ENCODE assay signal across 8 cellular contexts in genomic region chr17:19362293-19363113, GRCh38. TPM values are rescaled to one million over a fixed set of nuclear protein-coding genes. Genes with fewer than 3 reads are reported as not detected.
DNase-seq lines count a peak whose midpoint lies in the region; ATAC-seq and TF ChIP-seq lines count a peak whose summit lies in the region.

TSS of gene B9D1 (minus strand) at chr17:19362723. CDS start at chr17:19362569, 154 bp downstream.

- H3K27me3 ChIP-seq in SU-DHL-6 (ENCODE audit: low read length) (no peaks in the 10 kb centered on the region), adipocyte (replicated peaks; ENCODE audit: control insufficient read depth, insufficient read depth, low read length) (no peaks in the 10 kb centered on the region)

- no peaks in the 10 kb centered on the region for H3K27me3 Mint-ChIP-seq in type B pancreatic cell

- H3K27ac ChIP-seq in SU-DHL-6 (ENCODE audit: low read depth, low read length) = no peak within 1 kb of the TSS

- intact Hi-C loops in cardiac septum (cut with DNase I) = loop anchor here (1.0 to 10.0 kb wide), 3 partner anchors 85 to 404 kb away; no protein-coding TSS in a partner anchor

- H3K9me2 ChIP-seq in SU-DHL-6 (replicated peaks; ENCODE audit: insufficient read depth, low read length) = no peaks in the 10 kb centered on the region

- 0 out of 2 replicates have a peak, but pooled peaks cover 3% of the 10 kb centered on the region for H3F3A ChIP-seq in SU-DHL-6 (ENCODE audit: insufficient read depth)

- H3K79me2 ChIP-seq in SU-DHL-6 (ENCODE audit: insufficient read depth, low read length) = no peaks in the 10 kb centered on the region

- H3K36me3 ChIP-seq in SU-DHL-6 (ENCODE audit: low read length) (no peaks in the 10 kb centered on the region), adipocyte (ENCODE audit: control insufficient read depth, insufficient read depth, low read length, severe bottlenecking) (no peaks in the 10 kb centered on the region)

- H3K27ac Mint-ChIP-seq in type B pancreatic cell = peak within 1 kb of the TSS; percentile 84

- H3K9ac ChIP-seq in SU-DHL-6 (ENCODE audit: low read length) (peak within 1 kb of the TSS; percentile 53), adipocyte (ENCODE audit: low read length) (peak within 1 kb of the TSS; percentile 84)

- H3K9me3 ChIP-seq in SU-DHL-6 (ENCODE audit: insufficient read depth, low read length) = no peaks in the 10 kb centered on the region
- no peaks in the 10 kb centered on the region for H3K9me3 ChIP-seq in adipocyte (ENCODE audit: control insufficient read depth, low read length)

- peak within 1 kb of the TSS; percentile 67 for H3K4me2 ChIP-seq in SU-DHL-6 (ENCODE audit: low read depth, low read length, poor library complexity, severe bottlenecking)

- H3K4me1 Mint-ChIP-seq in type B pancreatic cell (ENCODE audit: unreplicated experiment) = peaks cover 13% of the 10 kb centered on the region

- TF ChIP-seq CTCF in GM12801 (IDR thresholded peaks at IDR 0.05; ENCODE audit: extremely low read depth, insufficient read length) (peak; percentile 42), SU-DHL-6 (IDR thresholded peaks at IDR 0.05; ENCODE audit: insufficient read depth, low read length, poor library complexity, severe bottlenecking) (peak; percentile 76), type B pancreatic cell (conservative IDR thresholded peaks at IDR 0.05) (peak; percentile 99)

- DNase-seq in NCI-H1092 (lab: John Stamatoyannopoulos, UW) (peak; percentile 83), adipocyte (ENCODE audit: low read depth) (peak; percentile 95), cardiac septum (ENCODE audit: low spot score) (peak; percentile 98), pons (ENCODE audit: low spot score) (peak; percentile 91), type B pancreatic cell (ENCODE audit: extremely low spot score, unreplicated experiment) (peak; percentile 94)

- H3K4me1 ChIP-seq in adipocyte (ENCODE audit: control insufficient read depth, insufficient read depth, low read length) = peaks cover 18% of the 10 kb centered on the region

- H3K9me3 Mint-ChIP-seq in type B pancreatic cell = no peaks in the 10 kb centered on the region

- peak within 1 kb of the TSS; percentile 95 for H2AFZ ChIP-seq in SU-DHL-6 (ENCODE audit: low read depth, low read length, severe bottlenecking)

- H3K4me3 ChIP-seq in SU-DHL-6 (ENCODE audit: insufficient read depth, low read length, poor library complexity, severe bottlenecking) (peak within 1 kb of the TSS; percentile 64), adipocyte (ENCODE audit: low read length) (peak within 1 kb of the TSS; percentile 88)

- H3K4me3 Mint-ChIP-seq in type B pancreatic cell = peak within 1 kb of the TSS; percentile 96

- H4K20me1 ChIP-seq in SU-DHL-6 (ENCODE audit: low read depth, low read length) = no peaks in the 10 kb centered on the region

- ATAC-seq in HG02588 (IDR thresholded peaks at IDR 0.05; ENCODE audit: unreplicated experiment) = peak; percentile 75

- H3K36me3 Mint-ChIP-seq in type B pancreatic cell = peaks cover 6% of the 10 kb centered on the region

RNA-seq across cellular contexts. Expression of gene B9D1, which starts in this region (rescaled TPM):
- 9.7 TPM for total RNA-seq in cardiac septum
- total RNA-seq in type B pancreatic cell (ENCODE audit: low replicate concordance) = 13.8 and 23.2 TPM in 2 replicates

Comparison
In these comparisons a context has a peak if more than half of its experiments do, and no peak if none do; other contexts are left out.
1. CTCF ChIP-seq: peak in every context shown above with its lines; median percentile 99 in type B pancreatic cell; 76 in SU-DHL-6; 42 in GM12801.